Comparison of ENCODE assay signal across 1 cellular context in the genomic region with DNA sequence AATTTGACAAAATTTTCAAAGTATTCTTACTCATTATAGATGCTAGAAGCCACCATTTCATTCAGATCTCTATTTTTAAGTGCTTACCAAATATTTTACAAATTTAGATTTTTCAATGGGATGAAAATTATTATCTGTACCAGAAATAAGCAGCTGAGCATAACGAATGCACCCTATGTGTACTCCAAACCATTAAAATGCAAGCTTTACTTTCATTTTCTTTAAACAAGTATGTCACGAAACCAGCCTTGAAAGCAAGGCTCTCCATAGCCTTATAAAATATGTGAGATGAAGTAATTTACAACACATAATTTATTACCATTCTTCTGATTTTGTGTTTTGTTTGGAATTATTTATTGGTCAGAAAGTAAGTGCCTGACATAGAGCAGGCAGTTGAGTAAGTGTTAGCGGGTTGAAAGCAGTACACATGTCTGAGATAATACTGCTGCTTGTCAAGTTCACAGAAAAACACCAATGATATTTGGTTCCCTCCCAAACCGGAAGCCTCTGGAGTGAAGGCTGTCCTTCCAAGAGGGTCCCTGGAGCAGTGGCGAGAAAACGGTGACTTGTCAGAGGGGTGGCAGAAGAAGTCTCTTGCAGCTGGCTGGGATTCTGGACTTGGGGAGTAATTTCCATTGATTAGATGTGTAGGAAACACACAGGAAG.
TF ChIP-seq lines count a peak whose summit lies in the region.

No MANE protein-coding gene starts in this region.

TF ChIP-seq in HepG2, 621 proteins besides CTCF, POLR2A, EP300 and RAD21 (continued from another document):
- TF ChIP-seq ZNF550 (CRISPR knock-in tag; IDR thresholded peaks at IDR 0.05; ENCODE audit: borderline replicate concordance) (no peak), ZNF790 (CRISPR knock-in tag; IDR thresholded peaks at IDR 0.05; ENCODE audit: borderline replicate concordance) (no peak), ZNF775 (CRISPR knock-in tag; IDR thresholded peaks at IDR 0.05; ENCODE audit: borderline replicate concordance) (no peak), ZFP37 (CRISPR knock-in tag; IDR thresholded peaks at IDR 0.05; ENCODE audit: borderline replicate concordance) (no peak), ZNF235 (CRISPR knock-in tag; IDR thresholded peaks at IDR 0.05; ENCODE audit: borderline replicate concordance) (no peak)
- TF ChIP-seq, protein P1, sequence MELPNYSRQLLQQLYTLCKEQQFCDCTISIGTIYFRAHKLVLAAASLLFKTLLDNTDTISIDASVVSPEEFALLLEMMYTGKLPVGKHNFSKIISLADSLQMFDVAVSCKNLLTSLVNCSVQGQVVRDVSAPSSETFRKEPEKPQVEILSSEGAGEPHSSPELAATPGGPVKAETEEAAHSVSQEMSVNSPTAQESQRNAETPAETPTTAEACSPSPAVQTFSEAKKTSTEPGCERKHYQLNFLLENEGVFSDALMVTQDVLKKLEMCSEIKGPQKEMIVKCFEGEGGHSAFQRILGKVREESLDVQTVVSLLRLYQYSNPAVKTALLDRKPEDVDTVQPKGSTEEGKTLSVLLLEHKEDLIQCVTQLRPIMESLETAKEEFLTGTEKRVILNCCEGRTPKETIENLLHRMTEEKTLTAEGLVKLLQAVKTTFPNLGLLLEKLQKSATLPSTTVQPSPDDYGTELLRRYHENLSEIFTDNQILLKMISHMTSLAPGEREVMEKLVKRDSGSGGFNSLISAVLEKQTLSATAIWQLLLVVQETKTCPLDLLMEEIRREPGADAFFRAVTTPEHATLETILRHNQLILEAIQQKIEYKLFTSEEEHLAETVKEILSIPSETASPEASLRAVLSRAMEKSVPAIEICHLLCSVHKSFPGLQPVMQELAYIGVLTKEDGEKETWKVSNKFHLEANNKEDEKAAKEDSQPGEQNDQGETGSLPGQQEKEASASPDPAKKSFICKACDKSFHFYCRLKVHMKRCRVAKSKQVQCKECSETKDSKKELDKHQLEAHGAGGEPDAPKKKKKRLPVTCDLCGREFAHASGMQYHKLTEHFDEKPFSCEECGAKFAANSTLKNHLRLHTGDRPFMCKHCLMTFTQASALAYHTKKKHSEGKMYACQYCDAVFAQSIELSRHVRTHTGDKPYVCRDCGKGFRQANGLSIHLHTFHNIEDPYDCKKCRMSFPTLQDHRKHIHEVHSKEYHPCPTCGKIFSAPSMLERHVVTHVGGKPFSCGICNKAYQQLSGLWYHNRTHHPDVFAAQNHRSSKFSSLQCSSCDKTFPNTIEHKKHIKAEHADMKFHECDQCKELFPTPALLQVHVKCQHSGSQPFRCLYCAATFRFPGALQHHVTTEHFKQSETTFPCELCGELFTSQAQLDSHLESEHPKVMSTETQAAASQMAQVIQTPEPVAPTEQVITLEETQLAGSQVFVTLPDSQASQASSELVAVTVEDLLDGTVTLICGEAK (IDR thresholded peaks at IDR 0.05): no peak
- TF ChIP-seq, protein P1 (CRISPR knock-in tag; IDR thresholded peaks at IDR 0.05): no peak
- TF ChIP-seq, protein P2, sequence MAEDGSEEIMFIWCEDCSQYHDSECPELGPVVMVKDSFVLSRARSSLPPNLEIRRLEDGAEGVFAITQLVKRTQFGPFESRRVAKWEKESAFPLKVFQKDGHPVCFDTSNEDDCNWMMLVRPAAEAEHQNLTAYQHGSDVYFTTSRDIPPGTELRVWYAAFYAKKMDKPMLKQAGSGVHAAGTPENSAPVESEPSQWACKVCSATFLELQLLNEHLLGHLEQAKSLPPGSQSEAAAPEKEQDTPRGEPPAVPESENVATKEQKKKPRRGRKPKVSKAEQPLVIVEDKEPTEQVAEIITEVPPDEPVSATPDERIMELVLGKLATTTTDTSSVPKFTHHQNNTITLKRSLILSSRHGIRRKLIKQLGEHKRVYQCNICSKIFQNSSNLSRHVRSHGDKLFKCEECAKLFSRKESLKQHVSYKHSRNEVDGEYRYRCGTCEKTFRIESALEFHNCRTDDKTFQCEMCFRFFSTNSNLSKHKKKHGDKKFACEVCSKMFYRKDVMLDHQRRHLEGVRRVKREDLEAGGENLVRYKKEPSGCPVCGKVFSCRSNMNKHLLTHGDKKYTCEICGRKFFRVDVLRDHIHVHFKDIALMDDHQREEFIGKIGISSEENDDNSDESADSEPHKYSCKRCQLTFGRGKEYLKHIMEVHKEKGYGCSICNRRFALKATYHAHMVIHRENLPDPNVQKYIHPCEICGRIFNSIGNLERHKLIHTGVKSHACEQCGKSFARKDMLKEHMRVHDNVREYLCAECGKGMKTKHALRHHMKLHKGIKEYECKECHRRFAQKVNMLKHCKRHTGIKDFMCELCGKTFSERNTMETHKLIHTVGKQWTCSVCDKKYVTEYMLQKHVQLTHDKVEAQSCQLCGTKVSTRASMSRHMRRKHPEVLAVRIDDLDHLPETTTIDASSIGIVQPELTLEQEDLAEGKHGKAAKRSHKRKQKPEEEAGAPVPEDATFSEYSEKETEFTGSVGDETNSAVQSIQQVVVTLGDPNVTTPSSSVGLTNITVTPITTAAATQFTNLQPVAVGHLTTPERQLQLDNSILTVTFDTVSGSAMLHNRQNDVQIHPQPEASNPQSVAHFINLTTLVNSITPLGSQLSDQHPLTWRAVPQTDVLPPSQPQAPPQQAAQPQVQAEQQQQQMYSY (CRISPR knock-in tag; IDR thresholded peaks at IDR 0.05): no peak
- TF ChIP-seq, protein P3, sequence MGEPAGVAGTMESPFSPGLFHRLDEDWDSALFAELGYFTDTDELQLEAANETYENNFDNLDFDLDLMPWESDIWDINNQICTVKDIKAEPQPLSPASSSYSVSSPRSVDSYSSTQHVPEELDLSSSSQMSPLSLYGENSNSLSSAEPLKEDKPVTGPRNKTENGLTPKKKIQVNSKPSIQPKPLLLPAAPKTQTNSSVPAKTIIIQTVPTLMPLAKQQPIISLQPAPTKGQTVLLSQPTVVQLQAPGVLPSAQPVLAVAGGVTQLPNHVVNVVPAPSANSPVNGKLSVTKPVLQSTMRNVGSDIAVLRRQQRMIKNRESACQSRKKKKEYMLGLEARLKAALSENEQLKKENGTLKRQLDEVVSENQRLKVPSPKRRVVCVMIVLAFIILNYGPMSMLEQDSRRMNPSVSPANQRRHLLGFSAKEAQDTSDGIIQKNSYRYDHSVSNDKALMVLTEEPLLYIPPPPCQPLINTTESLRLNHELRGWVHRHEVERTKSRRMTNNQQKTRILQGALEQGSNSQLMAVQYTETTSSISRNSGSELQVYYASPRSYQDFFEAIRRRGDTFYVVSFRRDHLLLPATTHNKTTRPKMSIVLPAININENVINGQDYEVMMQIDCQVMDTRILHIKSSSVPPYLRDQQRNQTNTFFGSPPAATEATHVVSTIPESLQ (CRISPR knock-in tag; conservative IDR thresholded peaks at IDR 0.05): no peak
